ENCODE assay signal across 21 cellular contexts in genomic region chr5:123176938-123177275, GRCh38.
DNase-seq lines count a peak whose midpoint lies in the region; ATAC-seq and TF ChIP-seq lines count a peak whose summit lies in the region.
"Had no signal": no experiment of that assay in that cellular context is flagged by ENCODE, and none has a peak within 500 bp of the region (broad histone marks: within the 10 kb centered on the region; RNA-seq: fewer than 3 reads in every experiment).

No MANE protein-coding gene starts in this region.

- H3K4me3 ChIP-seq in ascending aorta (no peak overlapping the region), osteoblast (ENCODE audit: insufficient read depth, low read length) (no peak overlapping the region)
- H3K4me3 ChIP-seq: MG63, PC-9, SJCRH30 had no signal

- H3K9me3 ChIP-seq in ascending aorta: no peaks in the 10 kb centered on the region
- no peaks in the 10 kb centered on the region for H3K9me3 ChIP-seq in osteoblast (ENCODE audit: low read depth, low read length)
- H3K9me3 ChIP-seq: Caco-2, MG63, SJCRH30 had no signal

- intact Hi-C loops in ascending aorta (cut with DNase I): loop anchor here (5.0 to 10.0 kb wide), 3 partner anchors 95 to 332 kb away; partner anchors contain the start of gene SNX24

- no peak overlapping the region for H2AFZ ChIP-seq in osteoblast (ENCODE audit: low read length)
- H2AFZ ChIP-seq: PC-9 had no signal

- DNase-seq in A172 (ENCODE audit: low spot score) (peak; percentile 8), EH (ENCODE audit: low read depth) (peak; percentile 21), ascending aorta (ENCODE audit: low spot score in 2 of 2) (no peak), osteoblast (ENCODE audit: insufficient read length, low spot score, missing footprints) (no peak), NCI-H748 treated with DMSO at 0.1 percent for 48 hours (lab: John Stamatoyannopoulos, UW) (no peak), GM10266 (ENCODE audit: extremely low spot score) (no peak)
- DNase-seq: Caco-2; CD8-positive, alpha-beta T cell; GDM1; KG1; MG63; NCI-H2029; NCI-H446 treated with DMSO at 0.1 percent for 48 hours; NCI-H526; PC-9; SJCRH30; T-cell had no signal

- no peak for TF ChIP-seq CTCF in ascending aorta (IDR thresholded peaks at IDR 0.05)
- TF ChIP-seq CTCF in osteoblast (IDR thresholded peaks at IDR 0.05; ENCODE audit: extremely low read depth, low read depth, low read length): no peak
- no peak for TF ChIP-seq CTCF in GM10266 (IDR thresholded peaks at IDR 0.05; ENCODE audit: control insufficient read depth, insufficient read depth, low read depth, missing control alignments)

- H3K27me3 ChIP-seq in ascending aorta: no peaks in the 10 kb centered on the region
- H3K27me3 ChIP-seq in osteoblast (ENCODE audit: insufficient read depth, low read length): no peaks in the 10 kb centered on the region
- H3K27me3 ChIP-seq: MG63, SJCRH30 had no signal

- H4K20me1 ChIP-seq in osteoblast (ENCODE audit: insufficient read depth, low read length): no peaks in the 10 kb centered on the region

- ATAC-seq in HG03095 (IDR thresholded peaks at IDR 0.05; ENCODE audit: unreplicated experiment) (no peak), GM21515 (IDR thresholded peaks at IDR 0.05; ENCODE audit: unreplicated experiment) (no peak)
- ATAC-seq: CD8-positive, alpha-beta T cell; Right ventricle myocardium inferior; T-cell had no signal

- H3K27ac ChIP-seq in ascending aorta (peak overlapping the region; percentile 81 to 91), osteoblast (ENCODE audit: low read depth, low read length) (no peak overlapping the region)
- H3K27ac ChIP-seq: C4-2B, PC-9, SJCRH30 had no signal

- H3K4me1 ChIP-seq in ascending aorta: peaks cover 8 to 63% of the 10 kb centered on the region in 2 donors
- peaks cover 12% of the 10 kb centered on the region for H3K4me1 ChIP-seq in osteoblast (ENCODE audit: insufficient read depth, low read length)
- H3K4me1 ChIP-seq: SJCRH30 had no signal

- peak overlapping the region; percentile 30 for H3K4me2 ChIP-seq in osteoblast (ENCODE audit: insufficient read depth, low read length)
- H3K4me2 ChIP-seq: PC-9 had no signal

- H3K36me3 ChIP-seq in ascending aorta (peaks cover 0 to 6% of the 10 kb centered on the region in 2 donors), osteoblast (ENCODE audit: insufficient read depth, low read length) (no peaks in the 10 kb centered on the region)
- H3K36me3 ChIP-seq: MG63, SJCRH30 had no signal

- no peaks in the 10 kb centered on the region for H3K79me2 ChIP-seq in osteoblast (ENCODE audit: insufficient read depth, low read length)

Comparison
In these comparisons a context has a peak if more than half of its experiments do, and no peak if none do; other contexts are left out.
1. DNase-seq: peak in A172 (single experiment) and EH (single experiment); none in ascending aorta (0 of 2), osteoblast (single experiment), NCI-H748 treated with DMSO at 0.1 percent for 48 hours (single experiment) and GM10266 (single experiment).